In the genomic region with DNA sequence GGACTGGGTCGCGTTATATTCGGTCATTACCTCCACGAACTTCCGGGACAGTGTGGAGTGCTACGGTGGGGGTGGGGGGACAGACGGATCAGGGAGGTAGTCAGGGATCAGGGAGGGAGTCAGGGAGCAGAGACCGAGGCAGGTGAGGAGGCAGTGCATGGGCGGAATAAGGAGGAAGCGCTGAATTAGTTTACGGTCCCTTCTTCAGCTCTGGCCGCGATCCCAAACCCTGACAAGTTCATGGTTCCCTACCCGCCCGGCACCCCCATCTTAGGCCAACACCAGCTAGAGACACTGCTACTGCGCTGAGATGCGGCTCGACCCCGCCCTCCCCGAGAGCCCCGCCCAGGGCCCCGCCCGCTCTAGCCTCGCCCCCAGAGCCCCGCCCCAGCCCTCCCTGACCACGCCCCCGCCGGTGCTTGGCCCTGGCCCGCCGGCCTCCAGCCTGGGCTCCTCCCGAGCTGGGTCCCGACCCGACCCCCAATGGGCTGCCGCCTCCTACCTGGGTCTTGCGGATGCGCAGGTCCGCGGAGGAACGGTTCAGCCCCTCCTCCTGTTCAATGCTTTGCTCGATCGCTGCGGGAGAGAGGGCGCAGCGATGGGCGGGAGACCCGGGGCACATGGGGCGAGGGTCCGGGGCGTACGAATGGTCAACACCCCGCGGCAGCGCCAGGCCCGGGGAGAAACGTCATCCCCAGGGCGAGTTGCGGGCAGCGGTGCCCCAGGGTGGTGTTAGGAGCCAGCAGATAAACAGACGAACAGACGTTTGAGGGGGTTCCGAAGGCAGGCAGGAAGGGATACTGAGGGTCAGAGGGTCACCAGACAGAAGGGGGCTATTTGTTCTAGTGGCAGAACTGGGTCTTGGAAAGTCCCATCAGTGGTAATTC, we compare ENCODE assay signal across 1 cellular context.
TF ChIP-seq lines count a peak whose summit lies in the region.

No MANE protein-coding gene starts in this region.

TF ChIP-seq in HepG2, 621 proteins besides CTCF, POLR2A, EP300 and RAD21 (continued from another document and continues in another):
- TF ChIP-seq, protein P1, sequence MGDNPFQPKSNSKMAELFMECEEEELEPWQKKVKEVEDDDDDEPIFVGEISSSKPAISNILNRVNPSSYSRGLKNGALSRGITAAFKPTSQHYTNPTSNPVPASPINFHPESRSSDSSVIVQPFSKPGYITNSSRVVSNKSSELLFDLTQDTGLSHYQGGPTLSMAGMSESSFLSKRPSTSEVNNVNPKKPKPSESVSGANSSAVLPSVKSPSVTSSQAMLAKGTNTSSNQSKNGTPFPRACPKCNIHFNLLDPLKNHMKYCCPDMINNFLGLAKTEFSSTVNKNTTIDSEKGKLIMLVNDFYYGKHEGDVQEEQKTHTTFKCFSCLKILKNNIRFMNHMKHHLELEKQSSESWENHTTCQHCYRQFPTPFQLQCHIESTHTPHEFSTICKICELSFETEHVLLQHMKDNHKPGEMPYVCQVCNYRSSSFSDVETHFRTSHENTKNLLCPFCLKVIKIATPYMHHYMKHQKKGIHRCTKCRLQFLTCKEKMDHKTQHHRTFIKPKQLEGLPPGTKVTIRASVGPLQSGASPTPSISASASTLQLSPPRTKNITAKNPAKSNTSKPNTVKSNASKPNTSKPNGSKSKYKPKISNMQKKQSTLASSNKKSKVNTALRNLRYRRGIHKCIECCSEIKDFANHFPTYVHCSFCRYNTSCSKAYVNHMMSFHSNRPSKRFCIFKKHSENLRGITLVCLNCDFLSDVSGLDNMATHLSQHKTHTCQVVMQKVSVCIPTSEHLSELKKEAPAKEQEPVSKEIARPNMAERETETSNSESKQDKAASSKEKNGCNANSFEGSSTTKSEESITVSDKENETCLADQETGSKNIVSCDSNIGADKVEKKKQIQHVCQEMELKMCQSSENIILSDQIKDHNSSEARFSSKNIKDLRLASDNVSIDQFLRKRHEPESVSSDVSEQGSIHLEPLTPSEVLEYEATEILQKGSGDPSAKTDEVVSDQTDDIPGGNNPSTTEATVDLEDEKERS (CRISPR knock-in tag; IDR thresholded peaks at IDR 0.05): no peak
- TF ChIP-seq SUZ12 (IDR thresholded peaks at IDR 0.05; ENCODE audit: low read depth, low read length) (no peak), HIVEP1 (CRISPR knock-in tag; IDR thresholded peaks at IDR 0.05) (peak; percentile 86), ZNF670 (CRISPR knock-in tag; IDR thresholded peaks at IDR 0.05; ENCODE audit: borderline replicate concordance) (peak; percentile 96), ZNF567 (CRISPR knock-in tag; IDR thresholded peaks at IDR 0.05; ENCODE audit: borderline replicate concordance) (peak; percentile 64), ZBTB20 (CRISPR knock-in tag; IDR thresholded peaks at IDR 0.05; ENCODE audit: borderline replicate concordance, low read depth) (peak; percentile 72), ZC3H13 (CRISPR knock-in tag; IDR thresholded peaks at IDR 0.05) (peak; percentile 82), ZNF124 (CRISPR knock-in tag; IDR thresholded peaks at IDR 0.05) (no peak), AHR (CRISPR knock-in tag; IDR thresholded peaks at IDR 0.05) (peak; percentile 87; the same call in 1 of the 2 replicates), ZNF12 (CRISPR knock-in tag; IDR thresholded peaks at IDR 0.05) (peak; percentile 99), ZNF138 (CRISPR knock-in tag; IDR thresholded peaks at IDR 0.05; ENCODE audit: low read depth) (peak; percentile 49; the same call in 1 of the 2 replicates), ZNF552 (CRISPR knock-in tag; IDR thresholded peaks at IDR 0.05; ENCODE audit: borderline replicate concordance) (0 out of 2 replicates have a peak, but pooled peaks have one; percentile 32), ZNF557 (CRISPR knock-in tag; IDR thresholded peaks at IDR 0.05) (no peak), NKX3-1 (CRISPR knock-in tag; IDR thresholded peaks at IDR 0.05) (0 out of 2 replicates have a peak, but pooled peaks have one; percentile 15), CHCHD3 (CRISPR knock-in tag; IDR thresholded peaks at IDR 0.05) (peak; percentile 90), ZNF614 (CRISPR knock-in tag; IDR thresholded peaks at IDR 0.05; ENCODE audit: borderline replicate concordance) (peak; percentile 92), LCORL (IDR thresholded peaks at IDR 0.05) (no peak), LCORL (CRISPR knock-in tag; IDR thresholded peaks at IDR 0.05) (peak; percentile 83; the same call in 1 of the 2 replicates), FLYWCH1 (CRISPR knock-in tag; IDR thresholded peaks at IDR 0.05) (no peak), MED13 (CRISPR knock-in tag; IDR thresholded peaks at IDR 0.05) (peak; percentile 76), CBX1 (IDR thresholded peaks at IDR 0.05; ENCODE audit: low read depth) (no peak), SETDB1 (CRISPR knock-in tag; IDR thresholded peaks at IDR 0.05; ENCODE audit: borderline replicate concordance) (no peak), ZNF816 (CRISPR knock-in tag; IDR thresholded peaks at IDR 0.05; ENCODE audit: borderline replicate concordance) (peak; percentile 89), CHD2 (IDR thresholded peaks at IDR 0.05; ENCODE audit: low read depth, low read length) (no peak), IRF2 (CRISPR knock-in tag; IDR thresholded peaks at IDR 0.05) (peak; percentile 53), ZNF782 (CRISPR knock-in tag; IDR thresholded peaks at IDR 0.05; ENCODE audit: borderline replicate concordance) (no peak), ELF3 (CRISPR knock-in tag; IDR thresholded peaks at IDR 0.05) (no peak; the same call in 1 of the 2 replicates), ARNT2 (CRISPR knock-in tag; IDR thresholded peaks at IDR 0.05; ENCODE audit: low read depth) (0 out of 2 replicates have a peak, but pooled peaks have one; percentile 47), ZNF329 (CRISPR knock-in tag; IDR thresholded peaks at IDR 0.05; ENCODE audit: low read depth) (no peak), ZMAT3 (CRISPR knock-in tag; conservative IDR thresholded peaks at IDR 0.05) (peak; percentile 88), ATF7 (IDR thresholded peaks at IDR 0.05) (no peak), ATF7 (CRISPR knock-in tag; IDR thresholded peaks at IDR 0.05) (peak; percentile 62; the same call in 1 of the 2 replicates), POLR2AphosphoS5 (IDR thresholded peaks at IDR 0.05; ENCODE audit: low read depth, low read length) (peak; percentile 83), NPAS2 (CRISPR knock-in tag; IDR thresholded peaks at IDR 0.05; ENCODE audit: borderline replicate concordance) (no peak), SIN3A (IDR thresholded peaks at IDR 0.05; ENCODE audit: borderline replicate concordance, low read depth, low read length) (peak; percentile 61; the same call in 1 of the 2 replicates), U2AF1 (optimal IDR thresholded peaks at IDR 0.05; ENCODE audit: low read depth, low read length) (no peak), IKZF1 (IDR thresholded peaks at IDR 0.05) (no peak), DR1 (CRISPR knock-in tag; IDR thresholded peaks at IDR 0.05) (0 out of 2 replicates have a peak, but pooled peaks have one; percentile 39), ZBTB42 (CRISPR knock-in tag; IDR thresholded peaks at IDR 0.05) (no peak), FOXA3 (CRISPR knock-in tag; IDR thresholded peaks at IDR 0.05) (0 out of 2 replicates have a peak, but pooled peaks have one; percentile 20), ZFAT (CRISPR knock-in tag; conservative IDR thresholded peaks at IDR 0.05) (no peak), CEBPG (CRISPR knock-in tag; IDR thresholded peaks at IDR 0.05) (peak; percentile 2; the same call in 1 of the 2 replicates), BRCA1 (CRISPR knock-in tag; IDR thresholded peaks at IDR 0.05) (peak; percentile 5; the same call in 1 of the 2 replicates), SYNCRIP (IDR thresholded peaks at IDR 0.05; ENCODE audit: insufficient read depth, low read depth, low read length) (no peak)
- TF ChIP-seq, protein P2, sequence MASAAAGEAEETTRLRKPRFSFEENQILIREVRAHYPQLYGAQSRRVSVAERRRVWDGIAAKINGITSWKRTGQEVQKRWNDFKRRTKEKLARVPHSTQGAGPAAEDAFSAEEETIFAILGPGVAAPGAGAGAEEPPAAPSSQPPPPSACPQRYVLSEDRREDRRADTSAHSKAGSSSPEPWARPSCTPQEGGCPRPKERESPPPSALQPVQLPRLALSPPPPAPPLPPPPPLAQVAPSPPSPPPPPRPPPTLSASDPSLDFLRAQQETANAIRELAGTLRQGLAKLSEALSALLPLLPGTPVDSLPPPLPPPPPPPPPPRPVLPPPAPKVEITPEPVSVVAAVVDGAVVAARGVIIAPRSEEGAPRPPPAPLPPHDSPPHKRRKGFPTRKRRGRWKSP (CRISPR knock-in tag; IDR thresholded peaks at IDR 0.05): peak; percentile 33; the same call in 1 of the 2 replicates
- TF ChIP-seq, protein P3, sequence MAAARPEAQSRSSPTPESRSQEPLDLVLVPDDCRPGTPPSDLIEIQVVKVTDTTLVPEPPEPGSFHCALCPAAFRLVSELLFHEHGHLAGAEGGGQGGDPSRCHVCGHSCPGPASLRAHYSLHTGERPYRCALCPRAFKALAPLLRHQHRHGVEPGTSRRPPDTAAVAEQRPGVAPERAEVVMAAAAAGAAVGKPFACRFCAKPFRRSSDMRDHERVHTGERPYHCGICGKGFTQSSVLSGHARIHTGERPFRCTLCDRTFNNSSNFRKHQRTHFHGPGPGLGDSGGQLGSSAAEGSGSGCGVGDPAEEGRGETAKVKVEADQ (CRISPR knock-in tag; IDR thresholded peaks at IDR 0.05; ENCODE audit: borderline replicate concordance): no peak
- TF ChIP-seq, protein P4, sequence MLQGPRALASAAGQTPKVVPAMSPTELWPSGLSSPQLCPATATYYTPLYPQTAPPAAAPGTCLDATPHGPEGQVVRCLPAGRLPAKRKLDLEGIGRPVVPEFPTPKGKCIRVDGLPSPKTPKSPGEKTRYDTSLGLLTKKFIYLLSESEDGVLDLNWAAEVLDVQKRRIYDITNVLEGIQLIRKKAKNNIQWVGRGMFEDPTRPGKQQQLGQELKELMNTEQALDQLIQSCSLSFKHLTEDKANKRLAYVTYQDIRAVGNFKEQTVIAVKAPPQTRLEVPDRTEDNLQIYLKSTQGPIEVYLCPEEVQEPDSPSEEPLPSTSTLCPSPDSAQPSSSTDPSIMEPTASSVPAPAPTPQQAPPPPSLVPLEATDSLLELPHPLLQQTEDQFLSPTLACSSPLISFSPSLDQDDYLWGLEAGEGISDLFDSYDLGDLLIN (CRISPR knock-in tag; IDR thresholded peaks at IDR 0.05; ENCODE audit: borderline replicate concordance): no peak
- TF ChIP-seq, protein P5, sequence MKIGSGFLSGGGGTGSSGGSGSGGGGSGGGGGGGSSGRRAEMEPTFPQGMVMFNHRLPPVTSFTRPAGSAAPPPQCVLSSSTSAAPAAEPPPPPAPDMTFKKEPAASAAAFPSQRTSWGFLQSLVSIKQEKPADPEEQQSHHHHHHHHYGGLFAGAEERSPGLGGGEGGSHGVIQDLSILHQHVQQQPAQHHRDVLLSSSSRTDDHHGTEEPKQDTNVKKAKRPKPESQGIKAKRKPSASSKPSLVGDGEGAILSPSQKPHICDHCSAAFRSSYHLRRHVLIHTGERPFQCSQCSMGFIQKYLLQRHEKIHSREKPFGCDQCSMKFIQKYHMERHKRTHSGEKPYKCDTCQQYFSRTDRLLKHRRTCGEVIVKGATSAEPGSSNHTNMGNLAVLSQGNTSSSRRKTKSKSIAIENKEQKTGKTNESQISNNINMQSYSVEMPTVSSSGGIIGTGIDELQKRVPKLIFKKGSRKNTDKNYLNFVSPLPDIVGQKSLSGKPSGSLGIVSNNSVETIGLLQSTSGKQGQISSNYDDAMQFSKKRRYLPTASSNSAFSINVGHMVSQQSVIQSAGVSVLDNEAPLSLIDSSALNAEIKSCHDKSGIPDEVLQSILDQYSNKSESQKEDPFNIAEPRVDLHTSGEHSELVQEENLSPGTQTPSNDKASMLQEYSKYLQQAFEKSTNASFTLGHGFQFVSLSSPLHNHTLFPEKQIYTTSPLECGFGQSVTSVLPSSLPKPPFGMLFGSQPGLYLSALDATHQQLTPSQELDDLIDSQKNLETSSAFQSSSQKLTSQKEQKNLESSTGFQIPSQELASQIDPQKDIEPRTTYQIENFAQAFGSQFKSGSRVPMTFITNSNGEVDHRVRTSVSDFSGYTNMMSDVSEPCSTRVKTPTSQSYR (CRISPR knock-in tag; IDR thresholded peaks at IDR 0.05; ENCODE audit: borderline replicate concordance): peak; percentile 54
- TF ChIP-seq, protein P6, sequence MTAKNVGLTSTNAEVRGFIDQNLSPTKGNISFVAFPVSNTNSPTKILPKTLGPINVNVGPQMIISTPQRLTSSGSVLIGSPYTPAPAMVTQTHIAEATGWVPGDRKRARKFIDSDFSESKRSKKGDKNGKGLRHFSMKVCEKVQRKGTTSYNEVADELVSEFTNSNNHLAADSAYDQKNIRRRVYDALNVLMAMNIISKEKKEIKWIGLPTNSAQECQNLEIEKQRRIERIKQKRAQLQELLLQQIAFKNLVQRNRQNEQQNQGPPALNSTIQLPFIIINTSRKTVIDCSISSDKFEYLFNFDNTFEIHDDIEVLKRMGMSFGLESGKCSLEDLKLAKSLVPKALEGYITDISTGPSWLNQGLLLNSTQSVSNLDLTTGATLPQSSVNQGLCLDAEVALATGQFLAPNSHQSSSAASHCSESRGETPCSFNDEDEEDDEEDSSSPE (CRISPR knock-in tag; IDR thresholded peaks at IDR 0.05): peak; percentile 71; the same call in 1 of the 2 replicates
- TF ChIP-seq, protein P7, sequence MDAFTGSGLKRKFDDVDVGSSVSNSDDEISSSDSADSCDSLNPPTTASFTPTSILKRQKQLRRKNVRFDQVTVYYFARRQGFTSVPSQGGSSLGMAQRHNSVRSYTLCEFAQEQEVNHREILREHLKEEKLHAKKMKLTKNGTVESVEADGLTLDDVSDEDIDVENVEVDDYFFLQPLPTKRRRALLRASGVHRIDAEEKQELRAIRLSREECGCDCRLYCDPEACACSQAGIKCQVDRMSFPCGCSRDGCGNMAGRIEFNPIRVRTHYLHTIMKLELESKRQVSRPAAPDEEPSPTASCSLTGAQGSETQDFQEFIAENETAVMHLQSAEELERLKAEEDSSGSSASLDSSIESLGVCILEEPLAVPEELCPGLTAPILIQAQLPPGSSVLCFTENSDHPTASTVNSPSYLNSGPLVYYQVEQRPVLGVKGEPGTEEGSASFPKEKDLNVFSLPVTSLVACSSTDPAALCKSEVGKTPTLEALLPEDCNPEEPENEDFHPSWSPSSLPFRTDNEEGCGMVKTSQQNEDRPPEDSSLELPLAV (CRISPR knock-in tag; conservative IDR thresholded peaks at IDR 0.05; ENCODE audit: low read depth): no peak
- TF ChIP-seq, protein P8, sequence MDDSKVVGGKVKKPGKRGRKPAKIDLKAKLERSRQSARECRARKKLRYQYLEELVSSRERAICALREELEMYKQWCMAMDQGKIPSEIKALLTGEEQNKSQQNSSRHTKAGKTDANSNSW (CRISPR knock-in tag; IDR thresholded peaks at IDR 0.05; ENCODE audit: borderline replicate concordance): no peak
- TF ChIP-seq, protein P9, sequence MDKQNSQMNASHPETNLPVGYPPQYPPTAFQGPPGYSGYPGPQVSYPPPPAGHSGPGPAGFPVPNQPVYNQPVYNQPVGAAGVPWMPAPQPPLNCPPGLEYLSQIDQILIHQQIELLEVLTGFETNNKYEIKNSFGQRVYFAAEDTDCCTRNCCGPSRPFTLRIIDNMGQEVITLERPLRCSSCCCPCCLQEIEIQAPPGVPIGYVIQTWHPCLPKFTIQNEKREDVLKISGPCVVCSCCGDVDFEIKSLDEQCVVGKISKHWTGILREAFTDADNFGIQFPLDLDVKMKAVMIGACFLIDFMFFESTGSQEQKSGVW (CRISPR knock-in tag; IDR thresholded peaks at IDR 0.05; ENCODE audit: borderline replicate concordance): no peak
- TF ChIP-seq, protein P10, sequence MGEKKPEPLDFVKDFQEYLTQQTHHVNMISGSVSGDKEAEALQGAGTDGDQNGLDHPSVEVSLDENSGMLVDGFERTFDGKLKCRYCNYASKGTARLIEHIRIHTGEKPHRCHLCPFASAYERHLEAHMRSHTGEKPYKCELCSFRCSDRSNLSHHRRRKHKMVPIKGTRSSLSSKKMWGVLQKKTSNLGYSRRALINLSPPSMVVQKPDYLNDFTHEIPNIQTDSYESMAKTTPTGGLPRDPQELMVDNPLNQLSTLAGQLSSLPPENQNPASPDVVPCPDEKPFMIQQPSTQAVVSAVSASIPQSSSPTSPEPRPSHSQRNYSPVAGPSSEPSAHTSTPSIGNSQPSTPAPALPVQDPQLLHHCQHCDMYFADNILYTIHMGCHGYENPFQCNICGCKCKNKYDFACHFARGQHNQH (CRISPR knock-in tag; IDR thresholded peaks at IDR 0.05): peak; percentile 55; the same call in 1 of the 2 replicates
